Comparison of ENCODE assay signal across 23 cellular contexts in the genomic region with DNA sequence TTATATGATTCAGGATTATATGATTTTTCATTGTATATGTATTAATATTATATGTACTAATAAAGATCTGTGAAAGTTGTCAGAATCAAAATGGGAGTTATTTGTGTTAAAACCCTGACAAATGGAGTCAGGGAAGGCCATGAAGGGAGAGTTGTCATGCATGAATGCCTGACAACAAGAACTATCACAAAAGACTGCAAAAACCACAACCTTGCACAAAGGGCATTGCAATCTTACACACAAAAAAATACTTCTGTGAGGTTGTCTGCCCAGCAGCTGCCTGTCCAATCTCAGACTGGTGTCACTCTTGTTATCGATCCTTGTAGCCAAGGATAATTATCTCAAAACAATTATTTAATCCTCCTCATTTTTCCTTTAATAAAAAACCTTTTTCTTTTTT.
"Had no signal": no experiment of that assay in that cellular context is flagged by ENCODE, and none has a peak within 500 bp of the region (broad histone marks: within the 10 kb centered on the region; RNA-seq: fewer than 3 reads in every experiment).

No MANE protein-coding gene starts in this region.

- H3K9me3 ChIP-seq: ascending aorta, heart right ventricle, neutrophil, pancreas, stomach, vagina had no signal

- H3K4me1 ChIP-seq: ascending aorta, heart right ventricle, pancreas, vagina had no signal

- H3K27ac Mint-ChIP-seq: memory B cell had no signal

- FAIRE-seq: bronchial epithelial cell had no signal

- H3K4me3 Mint-ChIP-seq: memory B cell; stimulated activated effector memory CD8-positive, alpha-beta T cell treated with anti-CD3 and anti-CD28 coated beads, Interleukin-12 subunit alpha, Interleukin-12 subunit beta, amount 100 ng/mL, for 72 hours had no signal

- H3K4me2 ChIP-seq: smooth muscle cell had no signal

- DNase-seq: activated CD4-positive, alpha-beta T cell treated with anti-CD3 and anti-CD28 coated beads, Interleukin-2, amount 50 U/mL, for 1 hour; activated CD4-positive, CD25-positive, alpha-beta regulatory T cell treated with anti-CD3 and anti-CD28 coated beads, Interleukin-2, amount 50 U/mL, for 72 hours; activated CD8-positive, alpha-beta memory T cell treated with anti-CD3 and anti-CD28 coated beads, Interleukin-2, amount 50 U/mL, for 4 hours; activated effector memory CD4-positive, alpha-beta T cell treated with anti-CD3 and anti-CD28 coated beads, Interleukin-2, amount 50 U/mL, for 16 hours; activated naive CD4-positive, alpha-beta T cell treated with anti-CD3 and anti-CD28 coated beads, Interleukin-2, amount 50 U/mL, for 16 hours; activated T-cell treated with anti-CD3 and anti-CD28 coated beads, Interleukin-2, amount 50 U/mL, for 48 hours; cerebellar nuclear complex; cortex of kidney; effector CD4-positive, alpha-beta T cell; heart right ventricle; pancreas; stimulated activated CD4-positive, alpha-beta T cell treated with anti-CD3 and anti-CD28 coated beads, Interleukin-4, amount 100 ng/mL, for 1 hour; stomach; trophoblast cell had no signal

- H3K27me3 Mint-ChIP-seq: memory B cell had no signal

- H3K36me3 ChIP-seq: ascending aorta, heart right ventricle, neutrophil, pancreas, stomach, vagina had no signal

- H3K27me3 ChIP-seq: ascending aorta, heart right ventricle, neutrophil, pancreas, stomach, vagina had no signal

- H3K4me3 ChIP-seq: ascending aorta, heart right ventricle, pancreas, smooth muscle cell, stomach, vagina had no signal

- H3K27ac ChIP-seq: ascending aorta, heart right ventricle, neutrophil, pancreas, stomach, vagina, VCaP had no signal

- ATAC-seq: heart right ventricle; pancreas; sciatic nerve; stimulated activated effector memory CD8-positive, alpha-beta T cell treated with anti-CD3 and anti-CD28 coated beads, Interleukin-12 subunit alpha, Interleukin-12 subunit beta, amount 100 ng/mL, for 72 hours had no signal

- H3K4me1 Mint-ChIP-seq: memory B cell; stimulated activated effector memory CD8-positive, alpha-beta T cell treated with anti-CD3 and anti-CD28 coated beads, Interleukin-12 subunit alpha, Interleukin-12 subunit beta, amount 100 ng/mL, for 72 hours had no signal

- H3K9me3 Mint-ChIP-seq: memory B cell; stimulated activated effector memory CD8-positive, alpha-beta T cell treated with anti-CD3 and anti-CD28 coated beads, Interleukin-12 subunit alpha, Interleukin-12 subunit beta, amount 100 ng/mL, for 72 hours had no signal
